Comparison of ENCODE assay signal across 14 cellular contexts in the genomic region with DNA sequence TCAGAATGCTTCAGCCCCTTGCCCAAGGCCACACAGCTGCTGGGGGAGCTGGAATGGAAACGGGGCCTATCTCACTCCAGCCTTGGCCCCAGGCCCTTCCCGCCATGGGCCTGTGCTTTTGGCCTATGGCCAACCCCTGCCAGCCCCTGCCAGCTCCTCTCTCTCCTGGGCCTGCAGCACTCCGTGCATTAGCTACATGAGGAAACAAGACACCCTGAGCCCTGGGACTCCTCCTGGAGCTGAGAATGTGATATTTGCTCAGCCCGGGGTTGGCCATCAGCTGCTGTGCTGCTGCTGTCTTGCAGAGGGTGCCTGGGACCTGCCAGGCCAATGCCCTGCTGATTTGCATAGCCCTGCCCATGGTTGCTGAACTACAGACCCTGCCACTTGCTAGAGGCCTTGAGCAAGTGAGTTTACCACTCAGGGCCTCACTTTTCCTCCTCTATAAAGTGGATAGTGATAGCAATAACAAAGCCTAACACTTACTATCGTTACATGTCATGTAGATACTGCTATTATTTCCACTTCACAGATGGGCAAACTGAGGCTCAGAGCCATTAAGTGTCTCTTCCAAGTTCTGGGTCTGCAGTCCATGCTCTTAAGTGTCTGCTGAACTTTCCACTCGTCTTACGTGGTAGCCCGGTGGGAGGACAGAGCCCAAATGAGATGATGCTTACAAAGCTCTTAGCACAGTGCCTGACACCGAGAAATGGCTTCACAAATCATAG.
DNase-seq lines count a peak whose midpoint lies in the region; ATAC-seq and TF ChIP-seq lines count a peak whose summit lies in the region.
"Had no signal": no experiment of that assay in that cellular context is flagged by ENCODE, and none has a peak within 500 bp of the region (broad histone marks: within the 10 kb centered on the region; RNA-seq: fewer than 3 reads in every experiment).

No MANE protein-coding gene starts in this region.

- TF ChIP-seq CTCF in 22Rv1 (IDR thresholded peaks at IDR 0.05) (no peak), RWPE1 (conservative IDR thresholded peaks at IDR 0.05; ENCODE audit: low read depth) (no peak)

- CTCF ChIA-PET in RWPE1 (lab: Yijun Ruan, JAX): interaction anchor here (0.6 to 0.7 kb wide), 2 partner anchors 69 to 76 kb away, joined by 3 to 4 read pairs; no protein-coding TSS in a partner anchor

- DNase-seq in NCI-H1092 treated with DMSO at 0.1 percent for 48 hours (lab: John Stamatoyannopoulos, UW) (peak; percentile 84), RWPE1 (ENCODE audit: low spot score) (no peak), left kidney (ENCODE audit: low read depth, low spot score) (peak; percentile 43)
- no peak for DNase-seq in activated CD4-positive, alpha-beta T cell treated with anti-CD3 and anti-CD28 coated beads for 48 hours
- DNase-seq: activated CD4-positive, alpha-beta T cell treated with anti-CD3 and anti-CD28 coated beads, Interleukin-2, amount 50 U/mL, for 1 hour; aorta; stimulated activated CD8-positive, alpha-beta memory T cell treated with anti-CD3 and anti-CD28 coated beads, Interleukin-4, amount 100 ng/mL, for 48 hours; T-helper 2 cell; upper lobe of left lung had no signal

- ATAC-seq in GM21825 (IDR thresholded peaks at IDR 0.05; ENCODE audit: unreplicated experiment) (no peak), GM19463 (IDR thresholded peaks at IDR 0.05; ENCODE audit: unreplicated experiment) (no peak), HG02970 (IDR thresholded peaks at IDR 0.05; ENCODE audit: low FRiP score, unreplicated experiment) (no peak)

- POLR2A ChIA-PET in RWPE1 (lab: Yijun Ruan, JAX; ENCODE audit: low non-redundant PET): no interaction called here

- H3K27ac ChIP-seq in 22Rv1: peak overlapping the region; percentile 77
- peak overlapping the region; percentile 56 for H3K27ac ChIP-seq in RWPE1
- H3K27ac ChIP-seq: PC-9, upper lobe of left lung had no signal

Comparison
In these comparisons a context has a peak if more than half of its experiments do, and no peak if none do; other contexts are left out.
1. DNase-seq: peak in NCI-H1092 treated with DMSO at 0.1 percent for 48 hours (single experiment) and left kidney (single experiment); none in RWPE1 (single experiment) and activated CD4-positive, alpha-beta T cell treated with anti-CD3 and anti-CD28 coated beads for 48 hours (single experiment).